Comparison of ENCODE assay signal across 10 cellular contexts in genomic region chr4:98468744-98469143, GRCh38.
DNase-seq lines count a peak whose midpoint lies in the region; ATAC-seq and TF ChIP-seq lines count a peak whose summit lies in the region.
"Had no signal": no experiment of that assay in that cellular context is flagged by ENCODE, and none has a peak within 500 bp of the region (broad histone marks: within the 10 kb centered on the region; RNA-seq: fewer than 3 reads in every experiment).

No MANE protein-coding gene starts in this region.

- ATAC-seq in IMR-90 (ENCODE audit: low read depth) (no peak), HG02759 (IDR thresholded peaks at IDR 0.05; ENCODE audit: unreplicated experiment) (no peak), upper lobe of right lung (no peak)

- TF ChIP-seq CTCF in IMR-90 (conservative IDR thresholded peaks at IDR 0.05; ENCODE audit: low read depth, low read length) (no peak), Peyer's patch (IDR thresholded peaks at IDR 0.05) (no peak), upper lobe of right lung (IDR thresholded peaks at IDR 0.05) (no peak)

- no peak for TF ChIP-seq POLR2A in IMR-90 (IDR thresholded peaks at IDR 0.05; ENCODE audit: low read depth, low read length)
- no peak for TF ChIP-seq POLR2A in Peyer's patch (IDR thresholded peaks at IDR 0.05)

- H3K27ac ChIP-seq in IMR-90 (ENCODE audit: insufficient read depth, low read length) (peak overlapping the region; percentile 54), Peyer's patch (no peak overlapping the region), upper lobe of right lung (no peak overlapping the region)

- H4K8ac ChIP-seq in IMR-90 (ENCODE audit: low read depth in 2 of 2, low read length in 2 of 2) = peak overlapping the region in 1 of 2 experiments; percentile 68; a peak in 2 of 4 replicates

- peaks cover 6% of the 10 kb centered on the region; the same call in 1 of the 2 replicates for H3K9me1 ChIP-seq in IMR-90 (ENCODE audit: insufficient read depth, low read length)

- intact Hi-C loops in IMR-90 (cut with micrococcal nuclease) (loop anchor here (5.0 to 10.0 kb wide), 6 partner anchors 206 to 996 kb away; partner anchors contain the start of gene RAP1GDS1), upper lobe of right lung (cut with DNase I) (no loop called here)

- TF ChIP-seq RAD21 in IMR-90 (IDR thresholded peaks at IDR 0.05; ENCODE audit: low read length) = no peak

- POLR2A ChIA-PET in IMR-90 (lab: Charles Lee; ENCODE audit: unreplicated experiment) = no interaction called here

- H3K9me3 ChIP-seq in IMR-90 (ENCODE audit: control insufficient read depth, insufficient read depth, low read length) (no peaks in the 10 kb centered on the region), Peyer's patch (no peaks in the 10 kb centered on the region), upper lobe of right lung (no peaks in the 10 kb centered on the region)

- H3K23ac ChIP-seq in IMR-90 (ENCODE audit: low read depth, low read length) = peak overlapping the region; percentile 73; the same call in 1 of the 2 replicates

- dilution Hi-C loops in IMR-90 (cut with HindIII; ENCODE audit: low sequenced_read_pairs, unreplicated experiment) = no loop called here

- peak overlapping the region; percentile 61 for H3K14ac ChIP-seq in IMR-90 (replicated peaks; ENCODE audit: low read depth, low read length)

- H2BK120ac ChIP-seq in IMR-90 (ENCODE audit: low read depth, low read length) = peak overlapping the region; percentile 45

- no CpG with 5 or more reads among the region's 6 CpGs for WGBS in IMR-90 (ENCODE audit: extremely low coverage in 2 of 2, insufficient read length in 1 of 2), 2 experiments

- DNase-seq in IMR-90 (peak; percentile 58), cerebellum (ENCODE audit: low spot score) (peak; percentile 31), lung microvascular endothelial cell (ENCODE audit: low read depth in 2 of 2) (peak; percentile 73 to 96), superior temporal gyrus (ENCODE audit: extremely low spot score) (peak; percentile 70), Peyer's patch (no peak), SW480 (ENCODE audit: low spot score) (no peak), upper lobe of right lung (no peak)
- DNase-seq: amniotic stem cell, NCI-H2029 had no signal

- CTCF ChIA-PET in IMR-90 (lab: Yijun Ruan, JAX) = interaction anchor here (0.6 to 1.7 kb wide), 4 partner anchors 8 to 191 kb away, joined by 3 to 8 read pairs (median 4); no protein-coding TSS in a partner anchor

- H3K36me3 ChIP-seq in IMR-90 (ENCODE audit: control insufficient read depth, insufficient read depth, low read length) (peaks cover 19% of the 10 kb centered on the region), Peyer's patch (no peaks in the 10 kb centered on the region), upper lobe of right lung (no peaks in the 10 kb centered on the region)

- no TSS peak for BruUV-seq in IMR-90 (replicated peaks; lab: Mats Ljungman, UMichigan)

- no peaks in the 10 kb centered on the region for H4K20me1 ChIP-seq in IMR-90 (ENCODE audit: insufficient read depth, low read length)

- in situ Hi-C loops in IMR-90 (cut with MboI; ENCODE audit: low sequenced_read_pairs) = loop anchor here (5.0 to 25.0 kb wide), 3 partner anchors 189 to 594 kb away; partner anchors contain the start of gene TSPAN5

- peaks cover 0 to 12% of the 10 kb centered on the region in 2 experiments; a peak in 2 of 4 replicates for H3K79me1 ChIP-seq in IMR-90 (ENCODE audit: low read depth in 1 of 2, low read length in 2 of 2)

- peak overlapping the region; percentile 1 for H2AK9ac ChIP-seq in IMR-90 (replicated peaks; ENCODE audit: low read depth, low read length, poor library complexity)

- no peak overlapping the region; the same call in 1 of the 2 replicates for H4K5ac ChIP-seq in IMR-90 (ENCODE audit: low read depth, low read length)

- H3K18ac ChIP-seq in IMR-90 (ENCODE audit: low read depth, low read length) = peak overlapping the region; percentile 55; the same call in 1 of the 2 replicates

- peak overlapping the region; percentile 56 for H2AFZ ChIP-seq in IMR-90 (replicated peaks; ENCODE audit: low read length, poor library complexity)

- H2BK15ac ChIP-seq in IMR-90 (ENCODE audit: low read depth, low read length) = peak overlapping the region; percentile 43; the same call in 1 of the 3 replicates

- H3K9ac ChIP-seq in IMR-90 (ENCODE audit: low read depth, low read length) = no peak overlapping the region

- H3K56ac ChIP-seq in IMR-90 (ENCODE audit: extremely low read depth, insufficient read depth, low read length) = no peak overlapping the region

- no peak overlapping the region for H4K91ac ChIP-seq in IMR-90 (ENCODE audit: insufficient read depth, low read depth, low read length)

- peak overlapping the region; percentile 51 for H2BK5ac ChIP-seq in IMR-90 (ENCODE audit: low read depth, low read length, poor library complexity, severe bottlenecking)

- peak overlapping the region; percentile 53; the same call in 1 of the 2 replicates for H2BK20ac ChIP-seq in IMR-90 (ENCODE audit: low read depth, low read length)

- H3K4me2 ChIP-seq in IMR-90 (ENCODE audit: low read depth, low read length) = no peak overlapping the region; the same call in 1 of the 2 replicates

- H2AK5ac ChIP-seq in IMR-90 (ENCODE audit: low read depth, low read length) = peak overlapping the region; percentile 81

- peak overlapping the region; percentile 75 for H3K4ac ChIP-seq in IMR-90 (ENCODE audit: low read depth, low read length)

- H3K4me1 ChIP-seq in IMR-90 (ENCODE audit: control insufficient read depth, insufficient read depth, low read length) (peaks cover 5% of the 10 kb centered on the region), Peyer's patch (peaks cover 0 to 7% (median 0%) of the 10 kb centered on the region in 4 donors), upper lobe of right lung (peaks cover 10% of the 10 kb centered on the region)

- no peaks in the 10 kb centered on the region for H3K27me3 ChIP-seq in IMR-90 (ENCODE audit: control insufficient read depth, insufficient read depth, low read length)
- H3K27me3 ChIP-seq in Peyer's patch = no peaks in the 10 kb centered on the region
- H3K27me3 ChIP-seq in upper lobe of right lung = no peaks in the 10 kb centered on the region

- H3K4me3 ChIP-seq in IMR-90 (ENCODE audit: insufficient read depth, low read depth, low read length) (no peak overlapping the region), Peyer's patch (no peak overlapping the region), upper lobe of right lung (no peak overlapping the region)

TF ChIP-seq in IMR-90, 13 proteins besides CTCF, POLR2A, EP300 and RAD21:
- TF ChIP-seq CHD1 (IDR thresholded peaks at IDR 0.05; ENCODE audit: low read depth, low read length) = no peak
- no peak for TF ChIP-seq ELK1 (IDR thresholded peaks at IDR 0.05; ENCODE audit: borderline replicate concordance, low read depth, low read length)
- no peak for TF ChIP-seq NFE2L2 (IDR thresholded peaks at IDR 0.05; ENCODE audit: low read depth, low read length)
- no peak for TF ChIP-seq MXI1 (IDR thresholded peaks at IDR 0.05; ENCODE audit: borderline replicate concordance, low read depth, low read length)
- TF ChIP-seq MAZ (IDR thresholded peaks at IDR 0.05; ENCODE audit: borderline replicate concordance, low read depth, low read length) = no peak
- TF ChIP-seq USF2 (IDR thresholded peaks at IDR 0.05; ENCODE audit: low read depth, low read length) = no peak
- no peak for TF ChIP-seq MAFK (IDR thresholded peaks at IDR 0.05; ENCODE audit: low read depth, low read length)
- no peak; the same call in 1 of the 2 replicates for TF ChIP-seq SMC3 (IDR thresholded peaks at IDR 0.05; ENCODE audit: low read depth, low read length)
- TF ChIP-seq FOS (IDR thresholded peaks at IDR 0.05; ENCODE audit: low read depth, low read length) = no peak
- no peak for TF ChIP-seq RFX5 (IDR thresholded peaks at IDR 0.05; ENCODE audit: low read depth, low read length)
- TF ChIP-seq CEBPB (IDR thresholded peaks at IDR 0.05; ENCODE audit: low read depth, low read length) = no peak

Comparison
In these comparisons a context has a peak if more than half of its experiments do, and no peak if none do; other contexts are left out.
1. DNase-seq: peak in IMR-90 (single experiment), cerebellum (single experiment), lung microvascular endothelial cell (2 of 2) and superior temporal gyrus (single experiment); none in Peyer's patch (0 of 3), SW480 (single experiment) and upper lobe of right lung (single experiment).